Comparison of ENCODE assay signal across 16 cellular contexts in the genomic region with DNA sequence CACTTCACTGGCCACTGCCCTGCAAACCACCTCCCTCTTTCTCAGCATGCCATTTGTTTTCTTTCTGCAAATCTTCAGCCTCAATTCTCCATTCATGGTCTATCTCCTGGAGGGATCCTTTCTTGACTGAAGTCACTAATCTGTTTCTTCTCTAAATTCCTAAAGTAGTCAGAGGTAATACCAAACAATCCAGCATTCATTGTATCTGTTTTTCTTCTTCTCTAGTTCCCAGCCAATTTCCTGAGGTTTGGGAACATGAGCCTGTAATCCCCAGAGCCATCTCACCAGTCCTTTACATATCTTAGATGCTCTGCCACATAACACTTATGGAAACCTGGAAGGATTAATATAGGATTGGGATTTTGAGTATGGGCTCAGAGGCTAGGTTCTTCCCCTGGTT.
DNase-seq lines count a peak whose midpoint lies in the region; ATAC-seq and TF ChIP-seq lines count a peak whose summit lies in the region.
"Had no signal": no experiment of that assay in that cellular context is flagged by ENCODE, and none has a peak within 500 bp of the region (broad histone marks: within the 10 kb centered on the region; RNA-seq: fewer than 3 reads in every experiment).

No MANE protein-coding gene starts in this region.

- H3K27me3 ChIP-seq in CD4-positive, CD25-positive, alpha-beta regulatory T cell (ENCODE audit: control insufficient read depth, insufficient read depth, low read length): no peaks in the 10 kb centered on the region
- no peaks in the 10 kb centered on the region for H3K27me3 ChIP-seq in foreskin keratinocyte
- no peaks in the 10 kb centered on the region for H3K27me3 ChIP-seq in H7 (ENCODE audit: control insufficient read depth, insufficient read depth, low read length)
- H3K27me3 ChIP-seq: pancreas had no signal

- TF ChIP-seq CTCF in GM12865 (IDR thresholded peaks at IDR 0.05; ENCODE audit: insufficient read depth, low read depth, low read length, missing control alignments) (no peak), foreskin keratinocyte (conservative IDR thresholded peaks at IDR 0.05) (no peak)

- H3K27ac ChIP-seq in CD4-positive, CD25-positive, alpha-beta regulatory T cell (ENCODE audit: insufficient read depth, low read length, poor library complexity, severe bottlenecking): peak overlapping the region; percentile 83
- H3K27ac ChIP-seq in foreskin keratinocyte: no peak overlapping the region
- H3K27ac ChIP-seq: pancreas, SK-N-MC had no signal

- no peaks in the 10 kb centered on the region for H3K36me3 ChIP-seq in CD4-positive, CD25-positive, alpha-beta regulatory T cell (ENCODE audit: control insufficient read depth, insufficient read depth, low read length)
- H3K36me3 ChIP-seq in H7 (replicated peaks; ENCODE audit: control insufficient read depth, insufficient read depth, low read length): no peaks in the 10 kb centered on the region
- H3K36me3 ChIP-seq: pancreas had no signal

- H3K9me3 Mint-ChIP-seq in CD4-positive, CD25-positive, alpha-beta regulatory T cell: no peaks in the 10 kb centered on the region
- H3K9me3 Mint-ChIP-seq in activated naive CD8-positive, alpha-beta T cell treated with anti-CD3 and anti-CD28 coated beads, Interleukin-2, amount 50 U/mL, for 24 hours: no peaks in the 10 kb centered on the region
- no peaks in the 10 kb centered on the region for H3K9me3 Mint-ChIP-seq in natural killer cell treated with Interleukin-12 subunit alpha and Interleukin-12 subunit beta and Interleukin-15 and Interleukin-18, amount 100 ng/mL, for 72 hours
- H3K9me3 Mint-ChIP-seq: activated B cell treated with CpG ODN at 0.5 μM for 24 hours, type B pancreatic cell had no signal

- no peak for ATAC-seq in CD4-positive, CD25-positive, alpha-beta regulatory T cell (ENCODE audit: low read depth in 2 of 2)
- no peak for ATAC-seq in activated naive CD8-positive, alpha-beta T cell treated with anti-CD3 and anti-CD28 coated beads, Interleukin-2, amount 50 U/mL, for 24 hours
- ATAC-seq in natural killer cell treated with Interleukin-12 subunit alpha and Interleukin-12 subunit beta and Interleukin-15 and Interleukin-18, amount 100 ng/mL, for 72 hours: no peak
- no peak for ATAC-seq in foreskin keratinocyte
- ATAC-seq: pancreas had no signal

- peak overlapping the region; percentile 94 to 100 (median 96) for H3K27ac Mint-ChIP-seq in CD4-positive, CD25-positive, alpha-beta regulatory T cell
- peak overlapping the region; percentile 94 for H3K27ac Mint-ChIP-seq in activated naive CD8-positive, alpha-beta T cell treated with anti-CD3 and anti-CD28 coated beads, Interleukin-2, amount 50 U/mL, for 24 hours
- peak overlapping the region; percentile 88 to 89 for H3K27ac Mint-ChIP-seq in natural killer cell treated with Interleukin-12 subunit alpha and Interleukin-12 subunit beta and Interleukin-15 and Interleukin-18, amount 100 ng/mL, for 72 hours
- H3K27ac Mint-ChIP-seq: activated B cell treated with CpG ODN at 0.5 μM for 24 hours, B cell, type B pancreatic cell had no signal

- peak overlapping the region; percentile 97 for H3K4me3 ChIP-seq in CD4-positive, CD25-positive, alpha-beta regulatory T cell (ENCODE audit: low read depth, low read length)
- H3K4me3 ChIP-seq in GM12865 (ENCODE audit: low read depth, low read length) (peak overlapping the region; percentile 41), H7 (ENCODE audit: insufficient read depth, low read depth, low read length) (no peak overlapping the region)
- H3K4me3 ChIP-seq: pancreas, SK-N-MC had no signal

- no peak for DNase-seq in CD4-positive, CD25-positive, alpha-beta regulatory T cell
- DNase-seq in GM12865 (ENCODE audit: low read depth) (no peak), ACHN (no peak), foreskin keratinocyte (no peak), H7 (no peak)
- DNase-seq in activated naive CD8-positive, alpha-beta T cell treated with anti-CD3 and anti-CD28 coated beads, Interleukin-2, amount 50 U/mL, for 24 hours: no peak
- no peak for DNase-seq in natural killer cell treated with Interleukin-12 subunit alpha and Interleukin-12 subunit beta and Interleukin-15 and Interleukin-18, amount 100 ng/mL, for 72 hours (ENCODE audit: low spot score)
- DNase-seq: activated B cell treated with CpG ODN at 0.5 μM for 24 hours, EL, midbrain, NCI-H1092, NCI-H2227 treated with DMSO at 0.1 percent for 48 hours, pancreas had no signal

- no peaks in the 10 kb centered on the region for H3K9me3 ChIP-seq in CD4-positive, CD25-positive, alpha-beta regulatory T cell (ENCODE audit: control insufficient read depth in 2 of 2, low read length in 2 of 2)
- H3K9me3 ChIP-seq: pancreas had no signal

- H3K36me3 Mint-ChIP-seq in CD4-positive, CD25-positive, alpha-beta regulatory T cell: no peaks in the 10 kb centered on the region
- peaks cover 31% of the 10 kb centered on the region for H3K36me3 Mint-ChIP-seq in activated naive CD8-positive, alpha-beta T cell treated with anti-CD3 and anti-CD28 coated beads, Interleukin-2, amount 50 U/mL, for 24 hours (ENCODE audit: low read depth)
- H3K36me3 Mint-ChIP-seq in natural killer cell treated with Interleukin-12 subunit alpha and Interleukin-12 subunit beta and Interleukin-15 and Interleukin-18, amount 100 ng/mL, for 72 hours: no peaks in the 10 kb centered on the region
- H3K36me3 Mint-ChIP-seq: type B pancreatic cell had no signal

- in situ Hi-C loops in ACHN (cut with HindIII; ENCODE audit: low pct_ligation_motif_present, low pct_unique_long_range_greater_than_20kb, low sequenced_read_pairs): no loop called here

- peaks cover 63% of the 10 kb centered on the region for H3K4me1 ChIP-seq in CD4-positive, CD25-positive, alpha-beta regulatory T cell (ENCODE audit: control insufficient read depth, insufficient read depth, low read length, poor library complexity, severe bottlenecking)
- H3K4me1 ChIP-seq in foreskin keratinocyte: peaks cover 13% of the 10 kb centered on the region

- peak overlapping the region; percentile 88 to 96 (median 91) for H3K4me3 Mint-ChIP-seq in CD4-positive, CD25-positive, alpha-beta regulatory T cell
- H3K4me3 Mint-ChIP-seq in activated naive CD8-positive, alpha-beta T cell treated with anti-CD3 and anti-CD28 coated beads, Interleukin-2, amount 50 U/mL, for 24 hours: peak overlapping the region; percentile 93
- peak overlapping the region; percentile 91 for H3K4me3 Mint-ChIP-seq in natural killer cell treated with Interleukin-12 subunit alpha and Interleukin-12 subunit beta and Interleukin-15 and Interleukin-18, amount 100 ng/mL, for 72 hours
- H3K4me3 Mint-ChIP-seq: activated B cell treated with CpG ODN at 0.5 μM for 24 hours, B cell, type B pancreatic cell had no signal

- peaks cover 5 to 86% (median 55%) of the 10 kb centered on the region in 4 donors for H3K4me1 Mint-ChIP-seq in CD4-positive, CD25-positive, alpha-beta regulatory T cell
- H3K4me1 Mint-ChIP-seq in activated naive CD8-positive, alpha-beta T cell treated with anti-CD3 and anti-CD28 coated beads, Interleukin-2, amount 50 U/mL, for 24 hours: peaks cover 88% of the 10 kb centered on the region
- H3K4me1 Mint-ChIP-seq in natural killer cell treated with Interleukin-12 subunit alpha and Interleukin-12 subunit beta and Interleukin-15 and Interleukin-18, amount 100 ng/mL, for 72 hours (ENCODE audit: low read depth in 2 of 2): peaks cover 31 to 45% of the 10 kb centered on the region in 2 donors
- H3K4me1 Mint-ChIP-seq: activated B cell treated with CpG ODN at 0.5 μM for 24 hours, B cell had no signal

- H3K27me3 Mint-ChIP-seq in CD4-positive, CD25-positive, alpha-beta regulatory T cell: no peaks in the 10 kb centered on the region
- no peaks in the 10 kb centered on the region for H3K27me3 Mint-ChIP-seq in activated naive CD8-positive, alpha-beta T cell treated with anti-CD3 and anti-CD28 coated beads, Interleukin-2, amount 50 U/mL, for 24 hours
- H3K27me3 Mint-ChIP-seq in natural killer cell treated with Interleukin-12 subunit alpha and Interleukin-12 subunit beta and Interleukin-15 and Interleukin-18, amount 100 ng/mL, for 72 hours: no peaks in the 10 kb centered on the region
- H3K27me3 Mint-ChIP-seq: activated B cell treated with CpG ODN at 0.5 μM for 24 hours, type B pancreatic cell had no signal
